ENCODE assay signal across 10 cellular contexts in the genomic region with DNA sequence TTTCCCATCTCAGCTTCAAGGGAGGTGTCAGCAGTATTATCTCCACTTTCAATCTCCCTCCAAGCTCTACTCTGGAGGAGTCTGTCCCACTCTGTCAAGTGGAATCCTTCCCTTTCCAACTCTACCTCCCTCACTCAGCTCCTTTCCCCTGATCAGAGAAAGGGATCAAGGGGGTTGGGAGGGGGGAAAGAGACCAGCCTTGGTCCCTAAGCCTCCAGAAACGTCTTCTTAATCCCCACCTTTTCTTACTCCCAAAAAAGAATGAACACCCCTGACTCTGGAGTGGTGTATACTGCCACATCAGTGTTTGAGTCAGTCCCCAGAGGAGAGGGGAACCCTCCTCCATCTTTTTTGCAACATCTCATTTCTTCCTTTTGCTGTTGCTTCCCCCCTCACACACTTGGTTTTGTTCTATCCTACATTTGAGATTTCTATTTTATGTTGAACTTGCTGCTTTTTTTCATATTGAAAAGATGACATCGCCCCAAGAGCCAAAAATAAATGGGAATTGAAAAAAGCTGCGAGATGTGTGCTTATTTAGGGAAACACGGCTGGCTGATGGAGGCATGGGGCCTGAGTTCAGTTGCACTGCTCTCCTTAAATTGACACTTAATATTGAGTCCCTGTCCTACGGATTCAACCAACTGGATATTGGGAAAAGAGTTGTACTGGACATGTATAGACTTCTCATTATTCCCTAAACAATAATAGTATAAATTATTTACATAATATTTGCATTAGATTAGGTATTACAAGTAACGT. TPM values are rescaled to one million over a fixed set of nuclear protein-coding genes. Genes with fewer than 3 reads are reported as not detected.
DNase-seq lines count a peak whose midpoint lies in the region; ATAC-seq and TF ChIP-seq lines count a peak whose summit lies in the region.
"Had no signal": no experiment of that assay in that cellular context is flagged by ENCODE, and none has a peak within 500 bp of the region (broad histone marks: within the 10 kb centered on the region; RNA-seq: fewer than 3 reads in every experiment).

No MANE protein-coding gene starts in this region.

- ATAC-seq in heart right ventricle (no peak), T-helper 17 cell (no peak), GM18517 (IDR thresholded peaks at IDR 0.05; ENCODE audit: unreplicated experiment) (no peak), GM21723 (IDR thresholded peaks at IDR 0.05; ENCODE audit: unreplicated experiment) (no peak), HG02763 (IDR thresholded peaks at IDR 0.05; ENCODE audit: unreplicated experiment) (no peak)
- ATAC-seq: gastroesophageal sphincter had no signal

- peaks cover 46% of the 10 kb centered on the region for H3K36me3 ChIP-seq in cardiac muscle cell
- H3K36me3 ChIP-seq in heart right ventricle, result peaks cover 0 to 86% (median 58%) of the 10 kb centered on the region in 9 donors
- no peaks in the 10 kb centered on the region for H3K36me3 ChIP-seq in hepatocyte (replicated peaks; ENCODE audit: insufficient read depth, low read depth)

- H3K4me1 Mint-ChIP-seq in T-helper 17 cell, result peaks cover 42% of the 10 kb centered on the region

- H3K4me1 ChIP-seq in cardiac muscle cell (ENCODE audit: low read depth) (no peaks in the 10 kb centered on the region), heart right ventricle (peaks cover 3 to 50% (median 41%) of the 10 kb centered on the region in 9 donors), hepatocyte (ENCODE audit: insufficient read depth) (peaks cover 5% of the 10 kb centered on the region)

- peaks cover 46% of the 10 kb centered on the region for H4K20me1 ChIP-seq in hepatocyte (ENCODE audit: insufficient read depth, poor library complexity, severe bottlenecking)

- H3K27me3 Mint-ChIP-seq in T-helper 17 cell, result no peaks in the 10 kb centered on the region

- H3K27ac Mint-ChIP-seq in T-helper 17 cell, result peak overlapping the region; percentile 94

- no peak for DNase-seq in cardiac muscle cell (ENCODE audit: low read depth in 1 of 2, low spot score in 1 of 2)
- DNase-seq in heart right ventricle, result no peak
- DNase-seq in T-helper 17 cell, result no peak
- DNase-seq in hepatocyte (ENCODE audit: low spot score), result no peak
- no peak for DNase-seq in OCI-M1 (lab: John Stamatoyannopoulos, UW)
- DNase-seq: midbrain had no signal

- H3K27ac ChIP-seq in cardiac muscle cell, result peak overlapping the region; percentile 69
- H3K27ac ChIP-seq in heart right ventricle, result peak overlapping the region in 4 of 10 donors; percentile 5 to 47 (median 32)
- peak overlapping the region; percentile 10 for H3K27ac ChIP-seq in hepatocyte

- H3K4me2 ChIP-seq in hepatocyte, result peak overlapping the region; percentile 23

- WGBS in heart right ventricle, 2 donors, result 30 to 32% methylated on average over 6 of the region's 6 CpGs
- WGBS in hepatocyte (ENCODE audit: low lambda C conversion rate, missing lambda C conversion rate), result 77% methylated on average over 6 of the region's 6 CpGs

- H3K27me3 ChIP-seq in cardiac muscle cell (no peaks in the 10 kb centered on the region), heart right ventricle (no peaks in the 10 kb centered on the region), hepatocyte (no peaks in the 10 kb centered on the region)
- H3K27me3 ChIP-seq: gastroesophageal sphincter had no signal

- H3K79me2 ChIP-seq in hepatocyte, result peaks cover 60% of the 10 kb centered on the region

- TF ChIP-seq CTCF in cardiac muscle cell (IDR thresholded peaks at IDR 0.05; ENCODE audit: low read depth, low read length) (no peak), heart right ventricle (IDR thresholded peaks at IDR 0.05) (no peak), hepatocyte (IDR thresholded peaks at IDR 0.05; ENCODE audit: poor library complexity) (no peak)

- H3K9me3 ChIP-seq in cardiac muscle cell (ENCODE audit: low read depth) (no peaks in the 10 kb centered on the region), heart right ventricle (no peaks in the 10 kb centered on the region), T-helper 17 cell (ENCODE audit: control insufficient read depth, low read length, poor library complexity, severe bottlenecking) (no peaks in the 10 kb centered on the region), hepatocyte (ENCODE audit: low read depth) (no peaks in the 10 kb centered on the region)
- H3K9me3 ChIP-seq: gastroesophageal sphincter had no signal

- H3K36me3 Mint-ChIP-seq in T-helper 17 cell (ENCODE audit: low read depth), result peaks cover 9% of the 10 kb centered on the region

- intact Hi-C loops in heart right ventricle (cut with DNase I), result loop anchor here in 7 of 10 donors (5.0 to 10.0 kb wide), 8 partner anchors 98 to 243 kb away; a partner anchor contains a TSS

- no peak overlapping the region for H3K4me3 Mint-ChIP-seq in T-helper 17 cell

- no peaks in the 10 kb centered on the region for H3K9me2 ChIP-seq in hepatocyte (replicated peaks; ENCODE audit: insufficient read depth)

- H2AFZ ChIP-seq in hepatocyte, result no peak overlapping the region

- H3K4me3 ChIP-seq in cardiac muscle cell (no peak overlapping the region), heart right ventricle (no peak overlapping the region), hepatocyte (no peak overlapping the region)
- H3K4me3 ChIP-seq: gastroesophageal sphincter had no signal

RNA-seq across cellular contexts. Expression of a gene that starts 4.9 kb away (rescaled TPM):
- total RNA-seq in cardiac muscle cell, result 827 and 939 TPM in 2 replicates
- polyA plus RNA-seq in cardiac muscle cell, result 662 and 675 TPM in 2 replicates
- 100 to 1,000 TPM; 144 to 437 (median 189) TPM for total RNA-seq in heart right ventricle
- 100 to 1,000 TPM; 156 to 440 TPM for polyA plus RNA-seq in heart right ventricle
- total RNA-seq in T-helper 17 cell, result 100 to 1,000 TPM; 104 to 108 TPM
- 460 and 470 TPM in 2 replicates for total RNA-seq in hepatocyte
- polyA plus RNA-seq in hepatocyte, result 414 and 433 TPM in 2 replicates

RNA-seq across cellular contexts. Expression of a gene that starts 8.0 kb away (rescaled TPM):
- total RNA-seq in cardiac muscle cell (14.3 and 21.9 TPM in 2 replicates), heart right ventricle (10 to 100 TPM; 15.3 to 21.7 (median 19.5) TPM), T-helper 17 cell (10 to 100 TPM; 37.4 to 46.5 TPM), hepatocyte (3.3 and 8.7 TPM in 2 replicates)
- polyA plus RNA-seq in cardiac muscle cell (30.0 and 44.1 TPM in 2 replicates), heart right ventricle (10 to 100 TPM; 11.2 to 18.1 TPM), hepatocyte (9.8 and 9.9 TPM in 2 replicates)

RNA-seq across cellular contexts. Expression of a gene that starts 17.4 kb away (rescaled TPM):
- total RNA-seq in cardiac muscle cell (208 and 222 TPM in 2 replicates), heart right ventricle (100 to 1,000 TPM; 158 to 280 (median 184) TPM), T-helper 17 cell (10 to 100 TPM; 25.6 to 39.0 TPM), hepatocyte (93.5 and 103 TPM in 2 replicates)
- polyA plus RNA-seq in cardiac muscle cell (236 and 261 TPM in 2 replicates), heart right ventricle (100 to 1,000 TPM; 233 to 317 TPM), hepatocyte (144 and 148 TPM in 2 replicates)

RNA-seq across cellular contexts. Expression of a gene that starts 19.3 kb away (rescaled TPM):
- total RNA-seq in cardiac muscle cell (28.0 and 45.8 TPM in 2 replicates), heart right ventricle (100 to 1,000 TPM in 6 of 10 donors, 10 to 100 TPM in 4; 15.6 to 309 (median 115) TPM), T-helper 17 cell (10 to 100 TPM in 1 of 2 donors, 1 to 10 TPM in 1; 9.6 to 11.3 TPM), hepatocyte (173 and 193 TPM in 2 replicates)
- polyA plus RNA-seq in cardiac muscle cell (20.1 and 25.8 TPM in 2 replicates), heart right ventricle (10 to 100 TPM; 25.3 to 93.9 TPM), hepatocyte (158 and 159 TPM in 2 replicates)

RNA-seq across cellular contexts. Expression of a gene that starts 34.3 kb away (rescaled TPM):
- total RNA-seq in cardiac muscle cell, result 13.7 and 17.2 TPM in 2 replicates
- 29.1 and 33.8 TPM in 2 replicates for polyA plus RNA-seq in cardiac muscle cell
- total RNA-seq in heart right ventricle, result 1 to 10 TPM; 1.6 to 7.1 (median 3.1) TPM
- polyA plus RNA-seq in heart right ventricle, result 10 to 100 TPM; 10.4 to 11.6 TPM
- total RNA-seq in T-helper 17 cell, result 1 to 10 TPM; 4.7 to 5.6 TPM
- 7.2 and 7.8 TPM in 2 replicates for total RNA-seq in hepatocyte
- polyA plus RNA-seq in hepatocyte, result 17.2 and 21.0 TPM in 2 replicates
